ENCODE assay signal across 27 cellular contexts in the genomic region with DNA sequence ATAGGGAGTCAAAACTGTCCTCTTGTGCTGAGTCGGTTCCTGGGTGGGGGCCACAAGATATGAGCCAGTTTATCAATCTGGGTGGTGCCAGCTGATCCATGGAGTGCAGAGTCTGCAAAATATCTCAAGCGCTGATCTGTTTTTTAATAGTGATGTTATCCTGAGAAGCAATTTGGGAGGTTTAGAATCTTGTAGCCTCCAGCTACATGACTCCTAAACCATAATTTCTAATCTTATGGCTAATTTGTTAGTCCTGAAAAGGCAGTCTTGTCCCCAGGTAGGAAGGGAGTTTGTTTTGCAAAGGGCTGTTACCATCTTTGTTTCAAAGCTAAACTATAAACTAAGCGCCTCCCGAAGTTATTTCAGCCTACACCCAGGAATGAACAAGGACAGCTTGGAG. TPM values are rescaled to one million over a fixed set of nuclear protein-coding genes. Genes with fewer than 3 reads are reported as not detected.
A peak's percentile ranks its signal among the peaks of the same experiment; 100 is the strongest.
DNase-seq lines count a peak whose midpoint lies in the region; ATAC-seq and TF ChIP-seq lines count a peak whose summit lies in the region.
"Had no signal": no experiment of that assay in that cellular context is flagged by ENCODE, and none has a peak within 500 bp of the region (broad histone marks: within the 10 kb centered on the region; RNA-seq: fewer than 3 reads in every experiment).

No MANE protein-coding gene starts in this region.

- H3K27ac ChIP-seq in HEK293 (ENCODE audit: extremely low read depth, low read depth, low read length): no peak overlapping the region
- H3K27ac ChIP-seq: tibial nerve had no signal

- no peaks in the 10 kb centered on the region for H3K9me3 Mint-ChIP-seq in activated naive CD4-positive, alpha-beta T cell treated with anti-CD3 and anti-CD28 coated beads, Interleukin-2, amount 10 ng/mL, durations not matched to agents 7 days and 5 days
- H3K9me3 Mint-ChIP-seq in activated naive CD4-positive, alpha-beta T cell treated with anti-CD3 and anti-CD28 coated beads for 36 hours: no peaks in the 10 kb centered on the region
- H3K9me3 Mint-ChIP-seq in endothelial cell (ENCODE audit: unreplicated experiment): no peaks in the 10 kb centered on the region
- no peaks in the 10 kb centered on the region for H3K9me3 Mint-ChIP-seq in neural crest cell
- H3K9me3 Mint-ChIP-seq: effector memory CD8-positive, alpha-beta T cell; IgD-negative memory B cell had no signal

- peaks cover 2% of the 10 kb centered on the region for H3K36me3 Mint-ChIP-seq in activated naive CD4-positive, alpha-beta T cell treated with anti-CD3 and anti-CD28 coated beads, Interleukin-2, amount 10 ng/mL, durations not matched to agents 7 days and 5 days
- peaks cover 1% of the 10 kb centered on the region for H3K36me3 Mint-ChIP-seq in activated naive CD4-positive, alpha-beta T cell treated with anti-CD3 and anti-CD28 coated beads for 36 hours (ENCODE audit: low read depth)
- H3K36me3 Mint-ChIP-seq in endothelial cell (ENCODE audit: low read depth, unreplicated experiment): peaks cover 9% of the 10 kb centered on the region
- H3K36me3 Mint-ChIP-seq in neural crest cell (ENCODE audit: low read depth): no peaks in the 10 kb centered on the region

- H3K27me3 Mint-ChIP-seq in activated naive CD4-positive, alpha-beta T cell treated with anti-CD3 and anti-CD28 coated beads, Interleukin-2, amount 10 ng/mL, durations not matched to agents 7 days and 5 days: peaks cover 4% of the 10 kb centered on the region
- H3K27me3 Mint-ChIP-seq in activated naive CD4-positive, alpha-beta T cell treated with anti-CD3 and anti-CD28 coated beads for 36 hours (ENCODE audit: low read depth): no peaks in the 10 kb centered on the region
- H3K27me3 Mint-ChIP-seq in endothelial cell (ENCODE audit: unreplicated experiment): peaks cover 7% of the 10 kb centered on the region
- no peaks in the 10 kb centered on the region for H3K27me3 Mint-ChIP-seq in neural crest cell (ENCODE audit: low read depth)
- H3K27me3 Mint-ChIP-seq: activated CD8-positive, alpha-beta memory T cell treated with anti-CD3 and anti-CD28 coated beads, Interleukin-2, amount 10 ng/mL, durations not matched to agents 7 days and 5 days; effector memory CD8-positive, alpha-beta T cell; IgD-negative memory B cell had no signal

- ATAC-seq in GM19351 (IDR thresholded peaks at IDR 0.05; ENCODE audit: unreplicated experiment): no peak
- ATAC-seq in GM19324 (IDR thresholded peaks at IDR 0.05; ENCODE audit: low FRiP score, unreplicated experiment): no peak
- ATAC-seq in HG02623 (IDR thresholded peaks at IDR 0.05; ENCODE audit: unreplicated experiment): no peak
- ATAC-seq: activated CD8-positive, alpha-beta memory T cell treated with anti-CD3 and anti-CD28 coated beads, Interleukin-2, amount 10 ng/mL, durations not matched to agents 7 days and 5 days; effector memory CD8-positive, alpha-beta T cell; HCT116; left lobe of liver; Panc1 had no signal

- H3K4me3 Mint-ChIP-seq in activated naive CD4-positive, alpha-beta T cell treated with anti-CD3 and anti-CD28 coated beads, Interleukin-2, amount 10 ng/mL, durations not matched to agents 7 days and 5 days: peak overlapping the region; percentile 14
- no peak overlapping the region for H3K4me3 Mint-ChIP-seq in activated naive CD4-positive, alpha-beta T cell treated with anti-CD3 and anti-CD28 coated beads for 36 hours
- H3K4me3 Mint-ChIP-seq in endothelial cell (ENCODE audit: unreplicated experiment) (peak overlapping the region; percentile 1), neural crest cell (peak overlapping the region; percentile 82)
- H3K4me3 Mint-ChIP-seq: activated CD8-positive, alpha-beta memory T cell treated with anti-CD3 and anti-CD28 coated beads, Interleukin-2, amount 10 ng/mL, durations not matched to agents 7 days and 5 days; effector memory CD8-positive, alpha-beta T cell had no signal

- peaks cover 9% of the 10 kb centered on the region; the same call in 1 of the 2 replicates for H3K4me1 ChIP-seq in HEK293 (ENCODE audit: control insufficient read depth, insufficient read depth, low read length)

- H3K9me3 ChIP-seq in HEK293 (ENCODE audit: control insufficient read depth, insufficient read depth, low read depth, low read length): no peaks in the 10 kb centered on the region
- H3K9me3 ChIP-seq: BE2C, Caco-2, tibial nerve had no signal

- H3K4me3 ChIP-seq in HEK293 (ENCODE audit: low read depth, low read length): no peak overlapping the region
- H3K4me3 ChIP-seq: tibial nerve had no signal

- peaks cover 17% of the 10 kb centered on the region for H3K4me1 Mint-ChIP-seq in activated naive CD4-positive, alpha-beta T cell treated with anti-CD3 and anti-CD28 coated beads, Interleukin-2, amount 10 ng/mL, durations not matched to agents 7 days and 5 days
- peaks cover 20% of the 10 kb centered on the region for H3K4me1 Mint-ChIP-seq in activated naive CD4-positive, alpha-beta T cell treated with anti-CD3 and anti-CD28 coated beads for 36 hours (ENCODE audit: low read depth)
- H3K4me1 Mint-ChIP-seq in endothelial cell (ENCODE audit: unreplicated experiment) (peaks cover 10% of the 10 kb centered on the region), neural crest cell (peaks cover 14% of the 10 kb centered on the region)

- TF ChIP-seq CTCF in HEK293 (tag by site-specific recombination; IDR thresholded peaks at IDR 0.05) (no peak), endothelial cell (IDR thresholded peaks at IDR 0.05; ENCODE audit: unreplicated experiment) (no peak), neural crest cell (conservative IDR thresholded peaks at IDR 0.05) (no peak)

- H3K36me3 ChIP-seq in HEK293 (ENCODE audit: control insufficient read depth in 2 of 2, insufficient read depth in 1 of 2, low read length in 2 of 2): peaks cover 0 to 6% of the 10 kb centered on the region in 2 experiments; a peak in 1 of 3 replicates
- H3K36me3 ChIP-seq: BE2C had no signal

- no peak overlapping the region for H3K27ac Mint-ChIP-seq in activated naive CD4-positive, alpha-beta T cell treated with anti-CD3 and anti-CD28 coated beads, Interleukin-2, amount 10 ng/mL, durations not matched to agents 7 days and 5 days
- no peak overlapping the region for H3K27ac Mint-ChIP-seq in activated naive CD4-positive, alpha-beta T cell treated with anti-CD3 and anti-CD28 coated beads for 36 hours
- H3K27ac Mint-ChIP-seq in endothelial cell (ENCODE audit: unreplicated experiment) (peak overlapping the region; percentile 11), neural crest cell (ENCODE audit: unreplicated experiment) (no peak overlapping the region)
- H3K27ac Mint-ChIP-seq: activated CD8-positive, alpha-beta memory T cell treated with anti-CD3 and anti-CD28 coated beads, Interleukin-2, amount 10 ng/mL, durations not matched to agents 7 days and 5 days; effector memory CD8-positive, alpha-beta T cell had no signal

- CTCF ChIA-PET in activated naive CD4-positive, alpha-beta T cell treated with anti-CD3 and anti-CD28 coated beads, Interleukin-2, amount 10 ng/mL, durations not matched to agents 7 days and 5 days (lab: Charles Lee): no interaction called here
- CTCF ChIA-PET in activated naive CD4-positive, alpha-beta T cell treated with anti-CD3 and anti-CD28 coated beads for 36 hours (lab: Charles Lee): no interaction called here
- CTCF ChIA-PET in HEK293 (lab: Yijun Ruan, JAX): no interaction called here

- POLR2A ChIA-PET in HEK293 (lab: Yijun Ruan, JAX): no interaction called here

- intact Hi-C loops in activated naive CD4-positive, alpha-beta T cell treated with anti-CD3 and anti-CD28 coated beads for 36 hours (cut with micrococcal nuclease): no loop called here

- no peak for DNase-seq in activated naive CD4-positive, alpha-beta T cell treated with anti-CD3 and anti-CD28 coated beads, Interleukin-2, amount 10 ng/mL, durations not matched to agents 7 days and 5 days
- DNase-seq in activated naive CD4-positive, alpha-beta T cell treated with anti-CD3 and anti-CD28 coated beads for 36 hours: no peak
- DNase-seq in endothelial cell (ENCODE audit: low spot score): no peak
- no peak for DNase-seq in neural crest cell (ENCODE audit: low read depth, low spot score)
- DNase-seq: activated CD4-positive, alpha-beta T cell treated with anti-CD3 and anti-CD28 coated beads for 48 hours; activated CD8-positive, alpha-beta memory T cell treated with anti-CD3 and anti-CD28 coated beads, Interleukin-2, amount 10 ng/mL, durations not matched to agents 7 days and 5 days; BE2C; Caco-2; caudate nucleus; cortex of kidney; DMS53; effector memory CD8-positive, alpha-beta T cell; NCI-H1694; NCI-H748 treated with DMSO at 0.1 percent for 48 hours; occipital lobe; SHP77; stimulated activated CD4-positive, alpha-beta T cell treated with anti-CD3 and anti-CD28 coated beads, Interleukin-4, amount 100 ng/mL, for 4 hours had no signal

TF ChIP-seq in HEK293, 187 proteins besides CTCF, POLR2A, EP300 and RAD21:
- TF ChIP-seq, protein P1, sequence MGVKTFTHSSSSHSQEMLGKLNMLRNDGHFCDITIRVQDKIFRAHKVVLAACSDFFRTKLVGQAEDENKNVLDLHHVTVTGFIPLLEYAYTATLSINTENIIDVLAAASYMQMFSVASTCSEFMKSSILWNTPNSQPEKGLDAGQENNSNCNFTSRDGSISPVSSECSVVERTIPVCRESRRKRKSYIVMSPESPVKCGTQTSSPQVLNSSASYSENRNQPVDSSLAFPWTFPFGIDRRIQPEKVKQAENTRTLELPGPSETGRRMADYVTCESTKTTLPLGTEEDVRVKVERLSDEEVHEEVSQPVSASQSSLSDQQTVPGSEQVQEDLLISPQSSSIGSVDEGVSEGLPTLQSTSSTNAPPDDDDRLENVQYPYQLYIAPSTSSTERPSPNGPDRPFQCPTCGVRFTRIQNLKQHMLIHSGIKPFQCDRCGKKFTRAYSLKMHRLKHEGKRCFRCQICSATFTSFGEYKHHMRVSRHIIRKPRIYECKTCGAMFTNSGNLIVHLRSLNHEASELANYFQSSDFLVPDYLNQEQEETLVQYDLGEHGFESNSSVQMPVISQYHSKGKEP (tag by site-specific recombination; IDR thresholded peaks at IDR 0.05): no peak
- peak; percentile 89 for TF ChIP-seq WT1 (tag by site-specific recombination; IDR thresholded peaks at IDR 0.05)

RNA-seq across cellular contexts. Expression of a gene that starts 1.7 kb away (rescaled TPM):
- total RNA-seq in activated naive CD4-positive, alpha-beta T cell treated with anti-CD3 and anti-CD28 coated beads for 36 hours: under 1 TPM in 1 of 2 experiments, not detected in 1; 0.12 TPM
- total RNA-seq in endothelial cell (ENCODE audit: unreplicated experiment): 2.5 TPM
- 1.5 and 1.6 TPM in 2 replicates for total RNA-seq in neural crest cell

RNA-seq across cellular contexts. Expression of a gene that starts 1.8 kb away (rescaled TPM):
- 10 to 100 TPM; 67.0 to 68.6 TPM for total RNA-seq in activated naive CD4-positive, alpha-beta T cell treated with anti-CD3 and anti-CD28 coated beads for 36 hours
- total RNA-seq in endothelial cell (ENCODE audit: unreplicated experiment) (133 TPM), neural crest cell (89.8 and 97.7 TPM in 2 replicates)

RNA-seq across cellular contexts. Expression of a gene that starts 17.7 kb away (rescaled TPM):
- under 1 TPM; 0.83 to 0.89 TPM for total RNA-seq in activated naive CD4-positive, alpha-beta T cell treated with anti-CD3 and anti-CD28 coated beads for 36 hours
- total RNA-seq in endothelial cell (ENCODE audit: unreplicated experiment): 1.1 TPM
- total RNA-seq in neural crest cell: 0.45 and 0.79 TPM in 2 replicates
- total RNA-seq: Caco-2, HT-29, occipital lobe, tibial nerve had no signal

RNA-seq across cellular contexts. Expression of a gene that starts 27.7 kb away (rescaled TPM):
- 10 to 100 TPM; 41.9 to 44.1 TPM for total RNA-seq in activated naive CD4-positive, alpha-beta T cell treated with anti-CD3 and anti-CD28 coated beads for 36 hours
- total RNA-seq in endothelial cell (ENCODE audit: unreplicated experiment): 22.4 TPM
- total RNA-seq in neural crest cell: 25.5 and 28.2 TPM in 2 replicates

RNA-seq across cellular contexts. Expression of a gene that starts 27.9 kb away (rescaled TPM):
- 10 to 100 TPM; 30.8 to 32.3 TPM for total RNA-seq in activated naive CD4-positive, alpha-beta T cell treated with anti-CD3 and anti-CD28 coated beads for 36 hours
- total RNA-seq in endothelial cell (ENCODE audit: unreplicated experiment): 31.8 TPM
- total RNA-seq in neural crest cell: 37.0 and 38.3 TPM in 2 replicates
